Comparison of ENCODE assay signal across 2 cellular contexts in the genomic region with DNA sequence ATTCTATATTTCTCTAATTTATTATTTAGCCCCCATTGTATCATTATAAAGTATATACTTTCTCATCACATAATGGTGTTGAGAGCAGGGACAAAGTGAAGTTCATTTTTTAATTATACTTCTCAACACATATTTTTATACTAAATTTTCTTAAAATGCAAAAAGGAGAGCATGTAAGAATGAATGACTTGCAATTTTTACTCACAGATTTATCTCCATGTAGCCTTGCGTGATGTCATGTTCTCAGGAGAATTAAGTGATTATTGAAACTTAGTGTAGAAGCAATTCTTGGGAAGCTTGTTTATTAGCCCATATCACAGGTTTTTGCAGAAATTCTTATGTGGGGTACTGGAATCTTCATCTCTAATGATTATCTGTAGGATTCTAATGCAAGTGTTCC.
TF ChIP-seq lines count a peak whose summit lies in the region.

No MANE protein-coding gene starts in this region.

TF ChIP-seq in A549, 52 proteins besides CTCF, POLR2A, EP300 and RAD21:
- TF ChIP-seq NFE2L2 (conservative IDR thresholded peaks at IDR 0.05; ENCODE audit: low read length), result peak; percentile 83
- TF ChIP-seq SREBF2 (IDR thresholded peaks at IDR 0.05), result no peak
- TF ChIP-seq MAFK (IDR thresholded peaks at IDR 0.05; ENCODE audit: partially characterized antibody), result peak; percentile 31

TF ChIP-seq in IMR-90, 13 proteins besides CTCF, POLR2A, EP300 and RAD21:
- TF ChIP-seq, protein P1, sequence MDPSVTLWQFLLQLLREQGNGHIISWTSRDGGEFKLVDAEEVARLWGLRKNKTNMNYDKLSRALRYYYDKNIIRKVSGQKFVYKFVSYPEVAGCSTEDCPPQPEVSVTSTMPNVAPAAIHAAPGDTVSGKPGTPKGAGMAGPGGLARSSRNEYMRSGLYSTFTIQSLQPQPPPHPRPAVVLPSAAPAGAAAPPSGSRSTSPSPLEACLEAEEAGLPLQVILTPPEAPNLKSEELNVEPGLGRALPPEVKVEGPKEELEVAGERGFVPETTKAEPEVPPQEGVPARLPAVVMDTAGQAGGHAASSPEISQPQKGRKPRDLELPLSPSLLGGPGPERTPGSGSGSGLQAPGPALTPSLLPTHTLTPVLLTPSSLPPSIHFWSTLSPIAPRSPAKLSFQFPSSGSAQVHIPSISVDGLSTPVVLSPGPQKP (IDR thresholded peaks at IDR 0.05; ENCODE audit: borderline replicate concordance, low read depth, low read length), result no peak
- TF ChIP-seq NFE2L2 (IDR thresholded peaks at IDR 0.05; ENCODE audit: low read depth, low read length) (peak; percentile 68), RCOR1 (IDR thresholded peaks at IDR 0.05; ENCODE audit: insufficient replicate concordance, low read length) (no peak), CHD1 (IDR thresholded peaks at IDR 0.05; ENCODE audit: low read depth, low read length) (no peak), USF2 (IDR thresholded peaks at IDR 0.05; ENCODE audit: low read depth, low read length) (no peak), CEBPB (IDR thresholded peaks at IDR 0.05; ENCODE audit: low read depth, low read length) (no peak)
TF ChIP-seq in IMR-90: peak in this region for 1.
